Comparison of ENCODE assay signal across 15 cellular contexts in genomic region chrX:42247241-42247640, GRCh38.
DNase-seq lines count a peak whose midpoint lies in the region; ATAC-seq and TF ChIP-seq lines count a peak whose summit lies in the region.
"Had no signal": no experiment of that assay in that cellular context is flagged by ENCODE, and none has a peak within 500 bp of the region (broad histone marks: within the 10 kb centered on the region; RNA-seq: fewer than 3 reads in every experiment).

No MANE protein-coding gene starts in this region.

- no CpG with 5 or more reads among the region's 6 CpGs for WGBS in trophoblast cell (ENCODE audit: extremely low coverage, insufficient coverage, insufficient read length)

- in situ Hi-C loops in gastrocnemius medialis (cut with MboI; ENCODE audit: low sequenced_read_pairs in 4 of 4): loop anchor here in 1 of 4 donors (25.0 kb wide), 2 partner anchors 110 to 460 kb away; no protein-coding TSS in a partner anchor

- peak; percentile 6 for DNase-seq in GM03348 (ENCODE audit: low spot score)
- DNase-seq in PC-3: no peak
- peak in 1 of 2 donors; percentile 3 for DNase-seq in trophoblast cell
- DNase-seq in HT-29 (ENCODE audit: low spot score): no peak
- no peak for DNase-seq in activated CD4-positive, alpha-beta T cell treated with anti-CD3 and anti-CD28 coated beads, Interleukin-2, amount 50 U/mL, for 1 hour
- no peak for DNase-seq in gastrocnemius medialis
- DNase-seq: activated T-cell treated with anti-CD3 and anti-CD28 coated beads, Interleukin-2, amount 50 U/mL, for 1 hour; body of pancreas; KG1; NCI-H2171; occipital lobe; WERI-Rb-1 had no signal

- H4K91ac ChIP-seq in trophoblast cell (ENCODE audit: low read depth, low read length): no peak overlapping the region

- ATAC-seq in PC-3 (no peak), esophagus mucosa (peak; percentile 23), GM18873 (IDR thresholded peaks at IDR 0.05; ENCODE audit: low FRiP score, unreplicated experiment) (no peak), gastrocnemius medialis (no peak)
- ATAC-seq: body of pancreas, GM12878 had no signal

- H3K14ac ChIP-seq in trophoblast cell (ENCODE audit: low read length): no peak overlapping the region

- no peak overlapping the region for H2BK12ac ChIP-seq in trophoblast cell (ENCODE audit: low read length)

- H3K4me3 ChIP-seq in PC-3 (ENCODE audit: low read length) (peak overlapping the region; percentile 27; the same call in 1 of the 2 replicates), trophoblast cell (ENCODE audit: low read depth, low read length) (no peak overlapping the region), gastrocnemius medialis (no peak overlapping the region)
- H3K4me3 ChIP-seq: body of pancreas, GM12878 had no signal

- H3K9me3 ChIP-seq in PC-3 (ENCODE audit: low read length) (no peaks in the 10 kb centered on the region), trophoblast cell (ENCODE audit: insufficient read depth, low read depth, low read length) (no peaks in the 10 kb centered on the region), gastrocnemius medialis (no peaks in the 10 kb centered on the region)
- H3K9me3 ChIP-seq: body of pancreas had no signal

- no peaks in the 10 kb centered on the region for H3K36me3 ChIP-seq in PC-3 (ENCODE audit: low read depth, low read length)
- H3K36me3 ChIP-seq in trophoblast cell (ENCODE audit: control insufficient read depth in 1 of 2, insufficient read depth in 2 of 2, low read length in 2 of 2): no peaks in the 10 kb centered on the region
- no peaks in the 10 kb centered on the region for H3K36me3 ChIP-seq in gastrocnemius medialis
- H3K36me3 ChIP-seq: WERI-Rb-1 had no signal

- intact Hi-C loops in PC-3 (cut with micrococcal nuclease): no loop called here
- intact Hi-C loops in gastrocnemius medialis (cut with DNase I; ENCODE audit: low total_unique reads): no loop called here

- no TSS peak for BruUV-seq in PC-3 (replicated peaks; lab: Mats Ljungman, UMichigan)

- H3K9me2 ChIP-seq in PC-3 (replicated peaks; ENCODE audit: low read length): no peaks in the 10 kb centered on the region

- H2AFZ ChIP-seq in PC-3 (ENCODE audit: low read length): no peak overlapping the region
- no peak overlapping the region for H2AFZ ChIP-seq in trophoblast cell (ENCODE audit: insufficient read depth, low read length, poor library complexity)

- CTCF ChIA-PET in PC-3 (lab: Charles Lee): no interaction called here

- no peak overlapping the region for H3K23ac ChIP-seq in trophoblast cell (ENCODE audit: low read length)

- H3K4me1 ChIP-seq in PC-3 (ENCODE audit: insufficient read depth, low read length) (0 out of 2 replicates have a peak, but pooled peaks cover 3% of the 10 kb centered on the region), trophoblast cell (ENCODE audit: control insufficient read depth in 1 of 2, insufficient read depth in 2 of 2, low read length in 2 of 2) (peaks cover 0 to 2% of the 10 kb centered on the region in 2 experiments), gastrocnemius medialis (no peaks in the 10 kb centered on the region)
- H3K4me1 ChIP-seq: body of pancreas had no signal

- H2BK5ac ChIP-seq in trophoblast cell (ENCODE audit: low read depth, low read length, poor library complexity): no peak overlapping the region

- H3K79me2 ChIP-seq in PC-3 (ENCODE audit: low read length): no peaks in the 10 kb centered on the region
- H3K79me2 ChIP-seq in trophoblast cell (ENCODE audit: control insufficient read depth, insufficient read depth, low read length, poor library complexity): no peaks in the 10 kb centered on the region

- no peak for TF ChIP-seq CTCF in PC-3 (conservative IDR thresholded peaks at IDR 0.05; ENCODE audit: low read depth, low read length)
- no peak for TF ChIP-seq CTCF in gastrocnemius medialis (IDR thresholded peaks at IDR 0.05 in 4 of 5, conservative IDR thresholded peaks at IDR 0.05 in 1 of 5)

- no peak for TF ChIP-seq POLR2A in gastrocnemius medialis (IDR thresholded peaks at IDR 0.05)

- peak overlapping the region; percentile 42 for H3K4me2 ChIP-seq in PC-3 (ENCODE audit: low read length)
- peak overlapping the region; percentile 23 for H3K4me2 ChIP-seq in trophoblast cell (ENCODE audit: low read length)

- no peak overlapping the region for H2BK120ac ChIP-seq in trophoblast cell (ENCODE audit: insufficient read depth, low read length, poor library complexity)

- H3K27me3 ChIP-seq in PC-3 (ENCODE audit: low read length) (peaks cover 16% of the 10 kb centered on the region; the same call in 1 of the 2 replicates), trophoblast cell (ENCODE audit: insufficient read depth, low read length) (no peaks in the 10 kb centered on the region), gastrocnemius medialis (peaks cover 0 to under 1% (median under 1%) of the 10 kb centered on the region in 3 donors)
- H3K27me3 ChIP-seq: body of pancreas had no signal

- POLR2A ChIA-PET in PC-3 (lab: Charles Lee; ENCODE audit: unreplicated experiment): no interaction called here

- H4K8ac ChIP-seq in trophoblast cell (ENCODE audit: low read depth, low read length): no peak overlapping the region

- no peak overlapping the region for H3K18ac ChIP-seq in trophoblast cell (ENCODE audit: low read length)

- H3F3A ChIP-seq in PC-3 (ENCODE audit: low read length, unreplicated experiment): no peaks in the 10 kb centered on the region

- H3K4ac ChIP-seq in trophoblast cell (ENCODE audit: low read depth, low read length): no peak overlapping the region

- H3K79me1 ChIP-seq in trophoblast cell (ENCODE audit: low read length): no peaks in the 10 kb centered on the region

- no peak overlapping the region for H2AK5ac ChIP-seq in trophoblast cell (ENCODE audit: low read length)

- no peak overlapping the region for H4K12ac ChIP-seq in trophoblast cell (ENCODE audit: low read depth, low read length)

- no peaks in the 10 kb centered on the region for H4K20me1 ChIP-seq in PC-3 (ENCODE audit: low read length)

- no peak overlapping the region for H3K27ac ChIP-seq in PC-3 (ENCODE audit: low read length)
- H3K27ac ChIP-seq in trophoblast cell (ENCODE audit: low read depth, low read length): no peak overlapping the region
- H3K27ac ChIP-seq in gastrocnemius medialis: no peak overlapping the region
- H3K27ac ChIP-seq: body of pancreas, WERI-Rb-1 had no signal

- H3K9ac ChIP-seq in PC-3 (ENCODE audit: low read length) (no peak overlapping the region), trophoblast cell (ENCODE audit: low read length) (no peak overlapping the region)
